In genomic region chr17:2071421-2072281, GRCh38 we compare ENCODE assay signal across 9 cellular contexts. TPM values are rescaled to one million over a fixed set of nuclear protein-coding genes. Genes with fewer than 3 reads are reported as not detected.
DNase-seq lines count a peak whose midpoint lies in the region; ATAC-seq, FAIRE-seq and TF ChIP-seq lines count a peak whose summit lies in the region.
"Had no signal": no experiment of that assay in that cellular context is flagged by ENCODE, and none has a peak within 500 bp of the region (broad histone marks: within the 10 kb centered on the region; RNA-seq: fewer than 3 reads in every experiment).

No MANE protein-coding gene starts in this region.

- peak overlapping the region; percentile 24 for H4K8ac ChIP-seq in trophoblast cell (ENCODE audit: low read depth, low read length)

- no CpG with 5 or more reads among the region's 33 CpGs for WGBS in trophoblast cell (ENCODE audit: extremely low coverage, insufficient coverage, insufficient read length)

- H2AFZ ChIP-seq in trophoblast cell (ENCODE audit: insufficient read depth, low read length, poor library complexity) = no peak overlapping the region

- H3K4me3 ChIP-seq in fibroblast of mammary gland (ENCODE audit: control insufficient read depth, low read depth, low read length) (no peak overlapping the region), trophoblast cell (ENCODE audit: low read depth, low read length) (no peak overlapping the region), BE2C (ENCODE audit: low read depth, low read length) (no peak overlapping the region)

- H3K9me3 ChIP-seq in trophoblast cell (ENCODE audit: insufficient read depth, low read depth, low read length) (no peaks in the 10 kb centered on the region), BE2C (no peaks in the 10 kb centered on the region)

- H2BK12ac ChIP-seq in trophoblast cell (ENCODE audit: low read length) = peak overlapping the region; percentile 47

- H4K91ac ChIP-seq in trophoblast cell (ENCODE audit: low read depth, low read length) = no peak overlapping the region

- H3K79me1 ChIP-seq in trophoblast cell (ENCODE audit: low read length) = peaks cover 28% of the 10 kb centered on the region

- H3K27ac ChIP-seq in RWPE1 (peak overlapping the region; percentile 27; the same call in 1 of the 2 replicates), trophoblast cell (ENCODE audit: low read depth, low read length) (no peak overlapping the region)

- H3K4me1 ChIP-seq in trophoblast cell (ENCODE audit: control insufficient read depth in 1 of 2, insufficient read depth in 2 of 2, low read length in 2 of 2) = peaks cover 41 to 47% of the 10 kb centered on the region in 2 experiments
- H3K4me1 ChIP-seq in BE2C = peaks cover 15% of the 10 kb centered on the region

- H3K23ac ChIP-seq in trophoblast cell (ENCODE audit: low read length) = no peak overlapping the region

- no peak overlapping the region for H3K14ac ChIP-seq in trophoblast cell (ENCODE audit: low read length)

- no peak overlapping the region for H2BK5ac ChIP-seq in trophoblast cell (ENCODE audit: low read depth, low read length, poor library complexity)

- peak; percentile 96 for DNase-seq in EH (ENCODE audit: low read depth)
- no peak for DNase-seq in RWPE1 (ENCODE audit: low spot score)
- DNase-seq in fibroblast of mammary gland (ENCODE audit: low read depth) = peak; percentile 21
- peak; percentile 46 to 58 for DNase-seq in trophoblast cell
- DNase-seq in urothelium cell line (ENCODE audit: low spot score) = no peak
- no peak for DNase-seq in BE2C
- no peak for DNase-seq in NCI-H446 (lab: John Stamatoyannopoulos, UW)
- DNase-seq: stimulated activated CD4-positive, alpha-beta T cell treated with anti-CD3 and anti-CD28 coated beads, Interleukin-2, amount 100 ng/mL, for 24 hours had no signal

- no peak for ATAC-seq in HG03108 (IDR thresholded peaks at IDR 0.05; ENCODE audit: unreplicated experiment)

- no peak for FAIRE-seq in urothelium cell line (lab: Jason Lieb, UNC)

- POLR2A ChIA-PET in RWPE1 (lab: Yijun Ruan, JAX; ENCODE audit: low non-redundant PET) = no interaction called here

- TF ChIP-seq CTCF in RWPE1 (conservative IDR thresholded peaks at IDR 0.05; ENCODE audit: low read depth) (no peak), fibroblast of mammary gland (conservative IDR thresholded peaks at IDR 0.05; ENCODE audit: control insufficient read depth, insufficient read depth, low read depth, low read length) (no peak), BE2C (IDR thresholded peaks at IDR 0.05; ENCODE audit: low read depth, low read length) (no peak)

- H3K36me3 ChIP-seq in trophoblast cell (ENCODE audit: control insufficient read depth in 1 of 2, insufficient read depth in 2 of 2, low read length in 2 of 2) (peaks cover 4 to 18% of the 10 kb centered on the region in 2 experiments), BE2C (no peaks in the 10 kb centered on the region)

- no peak overlapping the region for H4K12ac ChIP-seq in trophoblast cell (ENCODE audit: low read depth, low read length)

- H3K4me2 ChIP-seq in trophoblast cell (ENCODE audit: low read length) = no peak overlapping the region

- no peak overlapping the region for H2AK5ac ChIP-seq in trophoblast cell (ENCODE audit: low read length)

- peaks cover 7% of the 10 kb centered on the region for H3K79me2 ChIP-seq in trophoblast cell (ENCODE audit: control insufficient read depth, insufficient read depth, low read length, poor library complexity)

- H3K27me3 ChIP-seq in trophoblast cell (ENCODE audit: insufficient read depth, low read length) (no peaks in the 10 kb centered on the region), BE2C (no peaks in the 10 kb centered on the region)

- H3K18ac ChIP-seq in trophoblast cell (ENCODE audit: low read length) = no peak overlapping the region

- H3K9ac ChIP-seq in trophoblast cell (ENCODE audit: low read length) = no peak overlapping the region

- CTCF ChIA-PET in RWPE1 (lab: Yijun Ruan, JAX) = interaction anchor here (0.6 to 0.9 kb wide), 2 partner anchors 19 to 181 kb away, joined by 3 to 4 read pairs; no protein-coding TSS in a partner anchor

- H3K4ac ChIP-seq in trophoblast cell (ENCODE audit: low read depth, low read length) = no peak overlapping the region

- H2BK120ac ChIP-seq in trophoblast cell (ENCODE audit: insufficient read depth, low read length, poor library complexity) = no peak overlapping the region

RNA-seq across cellular contexts. Expression of gene HIC1, which starts 16.7 kb away (rescaled TPM):
- 1.4 and 1.7 TPM in 2 replicates for polyA plus RNA-seq in trophoblast cell (2013)
- 1.3 TPM for polyA plus RNA-seq in BE2C (2012; ENCODE audit: insufficient read depth, insufficient read length, low read depth)

RNA-seq across cellular contexts. Expression of gene OVCA2, which starts 29.8 kb away (rescaled TPM):
- 40.2 and 44.9 TPM in 2 replicates for polyA plus RNA-seq in trophoblast cell (2013)
- polyA plus RNA-seq in BE2C (2012; ENCODE audit: insufficient read depth, insufficient read length, low read depth) = 45.7 TPM

RNA-seq across cellular contexts. Expression of gene DPH1, which starts 41.7 kb away (rescaled TPM):
- polyA plus RNA-seq in trophoblast cell (2013) = 15.0 and 15.8 TPM in 2 replicates
- 130 TPM for polyA plus RNA-seq in BE2C (2012; ENCODE audit: insufficient read depth, insufficient read length, low read depth)

RNA-seq across cellular contexts. Expression of gene RTN4RL1, which starts 46.5 kb away (rescaled TPM):
- polyA plus RNA-seq in trophoblast cell (2013) = 0.55 and 0.57 TPM in 2 replicates
- polyA plus RNA-seq in BE2C (2012; ENCODE audit: insufficient read depth, insufficient read length, low read depth) = 4.8 TPM

Comparison
In these comparisons a context has a peak if more than half of its experiments do, and no peak if none do; other contexts are left out.
1. DNase-seq: peak in EH (single experiment), fibroblast of mammary gland (single experiment) and trophoblast cell (2 of 2); none in RWPE1 (single experiment), urothelium cell line (single experiment), BE2C (single experiment) and NCI-H446 (0 of 2).